Comparison of ENCODE assay signal across 1 cellular context in genomic region chr17:75978938-75979704, GRCh38.
TF ChIP-seq lines count a peak whose summit lies in the region.

Gene ACOX1 (minus strand): TSS chr17:75979166. CDS start chr17:75979073, 93 bp downstream.
Gene TEN1 (plus strand): TSS chr17:75979240. CDS start chr17:75986193, 6,953 bp downstream.

TF ChIP-seq in HepG2, 621 proteins besides CTCF, POLR2A, EP300 and RAD21 (continued from another document):
- TF ChIP-seq ZBTB43 (CRISPR knock-in tag; conservative IDR thresholded peaks at IDR 0.05) (no peak; the same call in 1 of the 2 replicates), GABPB1 (CRISPR knock-in tag; IDR thresholded peaks at IDR 0.05) (peak; percentile 90), ZNF790 (CRISPR knock-in tag; IDR thresholded peaks at IDR 0.05; ENCODE audit: borderline replicate concordance) (no peak), DRAP1 (CRISPR knock-in tag; IDR thresholded peaks at IDR 0.05) (peak; percentile 91), CHD4 (IDR thresholded peaks at IDR 0.05; ENCODE audit: borderline replicate concordance, low read length) (no peak), ZBTB20 (CRISPR knock-in tag; IDR thresholded peaks at IDR 0.05; ENCODE audit: borderline replicate concordance, low read depth) (peak; percentile 46; the same call in 1 of the 2 replicates), CENPT (CRISPR knock-in tag; IDR thresholded peaks at IDR 0.05; ENCODE audit: low read depth) (no peak), TRIM22 (IDR thresholded peaks at IDR 0.05) (no peak), TFE3 (CRISPR knock-in tag; IDR thresholded peaks at IDR 0.05) (peak; percentile 86), PHB2 (IDR thresholded peaks at IDR 0.05; ENCODE audit: partially characterized antibody) (no peak), SIN3A (IDR thresholded peaks at IDR 0.05; ENCODE audit: borderline replicate concordance, low read depth, low read length) (peak; percentile 94; the same call in 1 of the 2 replicates), REPIN1 (CRISPR knock-in tag; IDR thresholded peaks at IDR 0.05; ENCODE audit: borderline replicate concordance, low read depth) (no peak; the same call in 1 of the 2 replicates), PAXIP1 (CRISPR knock-in tag; conservative IDR thresholded peaks at IDR 0.05) (peak; percentile 93), RBFOX2 (IDR thresholded peaks at IDR 0.05; ENCODE audit: low read depth, low read length) (peak; percentile 98), DR1 (CRISPR knock-in tag; IDR thresholded peaks at IDR 0.05) (peak; percentile 82), ZBTB21 (CRISPR knock-in tag; IDR thresholded peaks at IDR 0.05) (no peak; the same call in 1 of the 2 replicates), NAIF1 (CRISPR knock-in tag; IDR thresholded peaks at IDR 0.05; ENCODE audit: borderline replicate concordance) (peak; percentile 77; the same call in 1 of the 2 replicates), ZNF850 (CRISPR knock-in tag; conservative IDR thresholded peaks at IDR 0.05) (peak; percentile 91; the same call in 1 of the 2 replicates), SP5 (CRISPR knock-in tag; IDR thresholded peaks at IDR 0.05; ENCODE audit: borderline replicate concordance, low read depth) (peak; percentile 88), RNF2 (conservative IDR thresholded peaks at IDR 0.05; ENCODE audit: low read depth) (no peak), ZNF296 (CRISPR knock-in tag; conservative IDR thresholded peaks at IDR 0.05) (no peak), PRDM4 (CRISPR knock-in tag; IDR thresholded peaks at IDR 0.05; ENCODE audit: borderline replicate concordance) (0 out of 2 replicates have a peak, but pooled peaks have one; percentile 88), ISX (CRISPR knock-in tag; conservative IDR thresholded peaks at IDR 0.05) (no peak)
